14 cellular contexts compared by ENCODE assay signal in genomic region chr10:16049775-16050174, GRCh38.
DNase-seq lines count a peak whose midpoint lies in the region; ATAC-seq and TF ChIP-seq lines count a peak whose summit lies in the region.
"Had no signal": no experiment of that assay in that cellular context is flagged by ENCODE, and none has a peak within 500 bp of the region (broad histone marks: within the 10 kb centered on the region; RNA-seq: fewer than 3 reads in every experiment).

No MANE protein-coding gene starts in this region.

- TF ChIP-seq CTCF in HEK293 (tag by site-specific recombination; IDR thresholded peaks at IDR 0.05) = no peak
- TF ChIP-seq CTCF in epithelial cell of esophagus (IDR thresholded peaks at IDR 0.05; ENCODE audit: insufficient read depth, low read depth, low read length, missing control alignments) = no peak
- TF ChIP-seq CTCF in WERI-Rb-1 (IDR thresholded peaks at IDR 0.05; ENCODE audit: low read depth, low read length) = no peak

- H3K9me3 Mint-ChIP-seq in CD4-positive, alpha-beta memory T cell = peaks cover 0 to 2% (median 0%) of the 10 kb centered on the region in 8 donors
- H3K9me3 Mint-ChIP-seq: CD8-positive, alpha-beta memory T cell had no signal

- no peaks in the 10 kb centered on the region for H3K4me1 Mint-ChIP-seq in CD4-positive, alpha-beta memory T cell
- H3K4me1 Mint-ChIP-seq: B cell; CD8-positive, alpha-beta memory T cell had no signal

- intact Hi-C loops in CD4-positive, alpha-beta memory T cell (cut with micrococcal nuclease) = no loop called here

- DNase-seq in RKO (ENCODE audit: low spot score) = peak; percentile 12
- peak; percentile 2 for DNase-seq in epithelial cell of esophagus (ENCODE audit: low read depth)
- no peak for DNase-seq in WERI-Rb-1
- DNase-seq in CD4-positive, alpha-beta memory T cell = no peak
- DNase-seq: CD8-positive, alpha-beta memory T cell; COR-L47; DMS 273 treated with DMSO at 0.1 percent for 48 hours; DND-41 had no signal

- no peak overlapping the region for H3K4me3 Mint-ChIP-seq in CD4-positive, alpha-beta memory T cell
- H3K4me3 Mint-ChIP-seq: B cell; CD8-positive, alpha-beta memory T cell had no signal

- H3K4me1 ChIP-seq in HEK293 (ENCODE audit: control insufficient read depth, insufficient read depth, low read length) = no peaks in the 10 kb centered on the region
- H3K4me1 ChIP-seq in CD4-positive, alpha-beta memory T cell (ENCODE audit: insufficient read depth, low read length) = no peaks in the 10 kb centered on the region
- H3K4me1 ChIP-seq: BLaER1 treated with 17β-estradiol and CSF1 and Interleukin-3, amounts not matched to agents 10 nM and 100 nM; HAP-1 had no signal

- no peaks in the 10 kb centered on the region for H3K36me3 Mint-ChIP-seq in CD4-positive, alpha-beta memory T cell
- H3K36me3 Mint-ChIP-seq: CD8-positive, alpha-beta memory T cell had no signal

- ATAC-seq in HG03565 (IDR thresholded peaks at IDR 0.05; ENCODE audit: unreplicated experiment) = no peak

- H3K27ac ChIP-seq in HEK293 (ENCODE audit: extremely low read depth, low read depth, low read length) (no peak overlapping the region), WERI-Rb-1 (no peak overlapping the region)
- H3K27ac ChIP-seq in CD4-positive, alpha-beta memory T cell (ENCODE audit: low read depth, low read length) = no peak overlapping the region
- H3K27ac ChIP-seq: BLaER1 treated with 17β-estradiol and CSF1 and Interleukin-3, amounts not matched to agents 10 nM and 100 nM; GM23248 had no signal

- CTCF ChIA-PET in HEK293 (lab: Yijun Ruan, JAX) = no interaction called here
- CTCF ChIA-PET in CD4-positive, alpha-beta memory T cell (lab: Charles Lee; ENCODE audit: partially characterized antibody) = no interaction called here

- POLR2A ChIA-PET in HEK293 (lab: Yijun Ruan, JAX) = no interaction called here
- POLR2A ChIA-PET in CD4-positive, alpha-beta memory T cell (lab: Charles Lee; ENCODE audit: partially characterized antibody) = no interaction called here

- no peaks in the 10 kb centered on the region for H3K36me3 ChIP-seq in HEK293 (ENCODE audit: control insufficient read depth in 2 of 2, insufficient read depth in 1 of 2, low read length in 2 of 2)
- no peaks in the 10 kb centered on the region for H3K36me3 ChIP-seq in WERI-Rb-1
- H3K36me3 ChIP-seq in CD4-positive, alpha-beta memory T cell (ENCODE audit: insufficient read depth, low read length) = no peaks in the 10 kb centered on the region
- H3K36me3 ChIP-seq: BLaER1 treated with 17β-estradiol and CSF1 and Interleukin-3, amounts not matched to agents 10 nM and 100 nM; HAP-1 had no signal

- H3K27me3 Mint-ChIP-seq in CD4-positive, alpha-beta memory T cell = peaks cover 0 to 5% of the 10 kb centered on the region in 2 donors
- H3K27me3 Mint-ChIP-seq: B cell; CD8-positive, alpha-beta memory T cell had no signal

- H3K27me3 ChIP-seq in WERI-Rb-1 (ENCODE audit: insufficient read depth, low read depth, severe bottlenecking) = no peaks in the 10 kb centered on the region
- no peaks in the 10 kb centered on the region for H3K27me3 ChIP-seq in CD4-positive, alpha-beta memory T cell (ENCODE audit: insufficient read depth, low read length)
- H3K27me3 ChIP-seq: BLaER1 treated with 17β-estradiol and CSF1 and Interleukin-3, amounts not matched to agents 10 nM and 100 nM had no signal

- H3K9me3 ChIP-seq in HEK293 (ENCODE audit: control insufficient read depth, insufficient read depth, low read depth, low read length) (no peaks in the 10 kb centered on the region), WERI-Rb-1 (ENCODE audit: severe bottlenecking) (no peaks in the 10 kb centered on the region)
- no peaks in the 10 kb centered on the region for H3K9me3 ChIP-seq in CD4-positive, alpha-beta memory T cell (ENCODE audit: control insufficient read depth in 1 of 2, low read length in 2 of 2)
- H3K9me3 ChIP-seq: BLaER1 treated with 17β-estradiol and CSF1 and Interleukin-3, amounts not matched to agents 10 nM and 100 nM; HAP-1 had no signal

- peak overlapping the region in 1 of 7 donors; percentile 56 for H3K27ac Mint-ChIP-seq in CD4-positive, alpha-beta memory T cell
- H3K27ac Mint-ChIP-seq: B cell; CD8-positive, alpha-beta memory T cell had no signal

- H3K4me3 ChIP-seq in HEK293 (ENCODE audit: low read depth, low read length) = no peak overlapping the region
- no peak overlapping the region for H3K4me3 ChIP-seq in epithelial cell of esophagus (ENCODE audit: low read length)
- H3K4me3 ChIP-seq in WERI-Rb-1 (ENCODE audit: low read depth, low read length) = no peak overlapping the region
- H3K4me3 ChIP-seq in CD4-positive, alpha-beta memory T cell (ENCODE audit: low read length in 2 of 2) = no peak overlapping the region
- H3K4me3 ChIP-seq: BLaER1 treated with 17β-estradiol and CSF1 and Interleukin-3, amounts not matched to agents 10 nM and 100 nM; GM23248; HAP-1 had no signal

TF ChIP-seq in HEK293, 187 proteins besides CTCF, POLR2A, EP300 and RAD21:
- no peak for TF ChIP-seq ZNF544 (tag by site-specific recombination; IDR thresholded peaks at IDR 0.05)
- TF ChIP-seq ZBTB11 (tag by site-specific recombination; conservative IDR thresholded peaks at IDR 0.05; ENCODE audit: low read depth) = peak; percentile 23; the same call in 1 of the 2 replicates
- TF ChIP-seq ZNF561 (tag by site-specific recombination; IDR thresholded peaks at IDR 0.05; ENCODE audit: borderline replicate concordance) = no peak
- no peak for TF ChIP-seq ZNF10 (tag by site-specific recombination; IDR thresholded peaks at IDR 0.05)
- no peak for TF ChIP-seq ZNF155 (tag by site-specific recombination; IDR thresholded peaks at IDR 0.05)
- no peak for TF ChIP-seq ZBTB20 (tag by site-specific recombination; IDR thresholded peaks at IDR 0.05)

Comparison
In these comparisons a context has a peak if more than half of its experiments do, and no peak if none do; other contexts are left out.
1. DNase-seq: peak in RKO (single experiment) and epithelial cell of esophagus (single experiment); none in WERI-Rb-1 (single experiment) and CD4-positive, alpha-beta memory T cell (0 of 5).